Comparison of ENCODE assay signal across 1 cellular context in the genomic region with DNA sequence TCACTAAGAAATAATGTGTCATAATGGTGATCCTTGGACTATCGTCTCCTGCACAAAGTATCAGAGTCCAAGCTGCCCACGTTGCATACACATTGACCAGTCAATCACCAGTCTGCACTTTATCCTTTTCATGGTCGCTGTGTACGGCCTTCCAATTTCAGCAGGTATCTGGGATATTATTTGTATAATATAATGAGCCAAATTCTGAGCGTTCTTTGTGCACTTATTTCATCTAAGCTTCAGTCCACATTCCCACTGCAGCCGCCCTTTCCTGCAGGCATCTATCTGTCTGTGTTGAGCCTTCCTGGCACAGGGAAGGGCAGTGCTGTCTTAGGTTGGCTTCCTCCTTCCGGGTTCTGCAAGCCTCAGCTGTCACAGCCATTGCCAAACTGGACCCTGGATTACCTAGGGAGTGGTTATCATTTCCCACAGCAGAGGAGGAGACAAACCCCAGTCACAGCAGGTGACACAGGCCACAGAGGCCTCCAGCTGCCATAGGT.
A peak's percentile ranks its signal among the peaks of the same experiment; 100 is the strongest.
TF ChIP-seq lines count a peak whose summit lies in the region.

No MANE protein-coding gene starts in this region.

TF ChIP-seq in HepG2, 621 proteins besides CTCF, POLR2A, EP300 and RAD21 (continued from another document and continues in another):
- no peak for TF ChIP-seq BCLAF1 (IDR thresholded peaks at IDR 0.05)
- TF ChIP-seq SIX1 (CRISPR knock-in tag; IDR thresholded peaks at IDR 0.05; ENCODE audit: borderline replicate concordance): no peak
- TF ChIP-seq ZNF121 (CRISPR knock-in tag; IDR thresholded peaks at IDR 0.05): no peak
- TF ChIP-seq, protein P1, sequence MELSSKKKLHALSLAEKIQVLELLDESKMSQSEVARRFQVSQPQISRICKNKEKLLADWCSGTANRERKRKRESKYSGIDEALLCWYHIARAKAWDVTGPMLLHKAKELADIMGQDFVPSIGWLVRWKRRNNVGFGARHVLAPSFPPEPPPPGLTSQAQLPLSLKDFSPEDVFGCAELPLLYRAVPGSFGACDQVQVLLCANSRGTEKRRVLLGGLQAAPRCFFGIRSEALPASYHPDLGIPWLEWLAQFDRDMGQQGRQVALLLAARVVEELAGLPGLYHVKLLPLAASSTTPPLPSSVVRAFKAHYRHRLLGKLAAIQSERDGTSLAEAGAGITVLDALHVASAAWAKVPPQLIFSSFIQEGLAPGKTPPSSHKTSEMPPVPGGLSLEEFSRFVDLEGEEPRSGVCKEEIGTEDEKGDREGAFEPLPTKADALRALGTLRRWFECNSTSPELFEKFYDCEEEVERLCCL (CRISPR knock-in tag; IDR thresholded peaks at IDR 0.05; ENCODE audit: borderline replicate concordance): no peak
- peak; percentile 18; the same call in 1 of the 2 replicates for TF ChIP-seq RXRB (CRISPR knock-in tag; IDR thresholded peaks at IDR 0.05; ENCODE audit: borderline replicate concordance)
- TF ChIP-seq ZMAT3 (CRISPR knock-in tag; conservative IDR thresholded peaks at IDR 0.05): 0 out of 2 replicates have a peak, but pooled peaks have one; percentile 27
- no peak for TF ChIP-seq IKZF4 (CRISPR knock-in tag; IDR thresholded peaks at IDR 0.05; ENCODE audit: borderline replicate concordance, low read depth, not compliant biosample characterization)
- no peak for TF ChIP-seq RFX3 (CRISPR knock-in tag; IDR thresholded peaks at IDR 0.05)
- TF ChIP-seq ZNF124 (CRISPR knock-in tag; IDR thresholded peaks at IDR 0.05): no peak
- no peak for TF ChIP-seq ZNF850 (CRISPR knock-in tag; conservative IDR thresholded peaks at IDR 0.05)
- TF ChIP-seq ZNF761 (CRISPR knock-in tag; conservative IDR thresholded peaks at IDR 0.05): no peak
- no peak for TF ChIP-seq RBM39 (IDR thresholded peaks at IDR 0.05; ENCODE audit: low read depth, low read length, poor library complexity, severe bottlenecking)
- TF ChIP-seq, protein P2, sequence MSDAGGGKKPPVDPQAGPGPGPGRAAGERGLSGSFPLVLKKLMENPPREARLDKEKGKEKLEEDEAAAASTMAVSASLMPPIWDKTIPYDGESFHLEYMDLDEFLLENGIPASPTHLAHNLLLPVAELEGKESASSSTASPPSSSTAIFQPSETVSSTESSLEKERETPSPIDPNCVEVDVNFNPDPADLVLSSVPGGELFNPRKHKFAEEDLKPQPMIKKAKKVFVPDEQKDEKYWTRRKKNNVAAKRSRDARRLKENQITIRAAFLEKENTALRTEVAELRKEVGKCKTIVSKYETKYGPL (CRISPR knock-in tag; IDR thresholded peaks at IDR 0.05): no peak
- TF ChIP-seq, protein P3, sequence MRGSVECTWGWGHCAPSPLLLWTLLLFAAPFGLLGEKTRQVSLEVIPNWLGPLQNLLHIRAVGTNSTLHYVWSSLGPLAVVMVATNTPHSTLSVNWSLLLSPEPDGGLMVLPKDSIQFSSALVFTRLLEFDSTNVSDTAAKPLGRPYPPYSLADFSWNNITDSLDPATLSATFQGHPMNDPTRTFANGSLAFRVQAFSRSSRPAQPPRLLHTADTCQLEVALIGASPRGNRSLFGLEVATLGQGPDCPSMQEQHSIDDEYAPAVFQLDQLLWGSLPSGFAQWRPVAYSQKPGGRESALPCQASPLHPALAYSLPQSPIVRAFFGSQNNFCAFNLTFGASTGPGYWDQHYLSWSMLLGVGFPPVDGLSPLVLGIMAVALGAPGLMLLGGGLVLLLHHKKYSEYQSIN (CRISPR knock-in tag; IDR thresholded peaks at IDR 0.05; ENCODE audit: borderline replicate concordance): no peak
- no peak for TF ChIP-seq GATAD1 (CRISPR knock-in tag; IDR thresholded peaks at IDR 0.05)
- no peak for TF ChIP-seq ZNF329 (CRISPR knock-in tag; IDR thresholded peaks at IDR 0.05; ENCODE audit: low read depth)
- no peak for TF ChIP-seq ZNF282 (IDR thresholded peaks at IDR 0.05; ENCODE audit: partially characterized antibody)
- TF ChIP-seq ZNF230 (CRISPR knock-in tag; IDR thresholded peaks at IDR 0.05): no peak
- no peak for TF ChIP-seq AGO2 (optimal IDR thresholded peaks at IDR 0.05; ENCODE audit: low read depth, low read length)
- no peak for TF ChIP-seq NFIB (CRISPR knock-in tag; IDR thresholded peaks at IDR 0.05; ENCODE audit: borderline replicate concordance)
- TF ChIP-seq ZSCAN21 (CRISPR knock-in tag; IDR thresholded peaks at IDR 0.05; ENCODE audit: borderline replicate concordance): no peak
- TF ChIP-seq NR2F6 (IDR thresholded peaks at IDR 0.05): no peak
- TF ChIP-seq NR2F6 (CRISPR knock-in tag; IDR thresholded peaks at IDR 0.05): no peak
- TF ChIP-seq ZNF878 (CRISPR knock-in tag; IDR thresholded peaks at IDR 0.05): no peak
- TF ChIP-seq MIER3 (CRISPR knock-in tag; IDR thresholded peaks at IDR 0.05; ENCODE audit: borderline replicate concordance): no peak
- no peak for TF ChIP-seq MYNN (CRISPR knock-in tag; IDR thresholded peaks at IDR 0.05; ENCODE audit: low read depth)
- TF ChIP-seq, protein P4, sequence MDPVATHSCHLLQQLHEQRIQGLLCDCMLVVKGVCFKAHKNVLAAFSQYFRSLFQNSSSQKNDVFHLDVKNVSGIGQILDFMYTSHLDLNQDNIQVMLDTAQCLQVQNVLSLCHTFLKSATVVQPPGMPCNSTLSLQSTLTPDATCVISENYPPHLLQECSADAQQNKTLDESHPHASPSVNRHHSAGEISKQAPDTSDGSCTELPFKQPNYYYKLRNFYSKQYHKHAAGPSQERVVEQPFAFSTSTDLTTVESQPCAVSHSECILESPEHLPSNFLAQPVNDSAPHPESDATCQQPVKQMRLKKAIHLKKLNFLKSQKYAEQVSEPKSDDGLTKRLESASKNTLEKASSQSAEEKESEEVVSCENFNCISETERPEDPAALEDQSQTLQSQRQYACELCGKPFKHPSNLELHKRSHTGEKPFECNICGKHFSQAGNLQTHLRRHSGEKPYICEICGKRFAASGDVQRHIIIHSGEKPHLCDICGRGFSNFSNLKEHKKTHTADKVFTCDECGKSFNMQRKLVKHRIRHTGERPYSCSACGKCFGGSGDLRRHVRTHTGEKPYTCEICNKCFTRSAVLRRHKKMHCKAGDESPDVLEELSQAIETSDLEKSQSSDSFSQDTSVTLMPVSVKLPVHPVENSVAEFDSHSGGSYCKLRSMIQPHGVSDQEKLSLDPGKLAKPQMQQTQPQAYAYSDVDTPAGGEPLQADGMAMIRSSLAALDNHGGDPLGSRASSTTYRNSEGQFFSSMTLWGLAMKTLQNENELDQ (CRISPR knock-in tag; IDR thresholded peaks at IDR 0.05; ENCODE audit: borderline replicate concordance): no peak
- TF ChIP-seq TMF1 (CRISPR knock-in tag; IDR thresholded peaks at IDR 0.05; ENCODE audit: low read depth): no peak
- TF ChIP-seq KLF11 (CRISPR knock-in tag; IDR thresholded peaks at IDR 0.05): no peak
- TF ChIP-seq, protein P5, sequence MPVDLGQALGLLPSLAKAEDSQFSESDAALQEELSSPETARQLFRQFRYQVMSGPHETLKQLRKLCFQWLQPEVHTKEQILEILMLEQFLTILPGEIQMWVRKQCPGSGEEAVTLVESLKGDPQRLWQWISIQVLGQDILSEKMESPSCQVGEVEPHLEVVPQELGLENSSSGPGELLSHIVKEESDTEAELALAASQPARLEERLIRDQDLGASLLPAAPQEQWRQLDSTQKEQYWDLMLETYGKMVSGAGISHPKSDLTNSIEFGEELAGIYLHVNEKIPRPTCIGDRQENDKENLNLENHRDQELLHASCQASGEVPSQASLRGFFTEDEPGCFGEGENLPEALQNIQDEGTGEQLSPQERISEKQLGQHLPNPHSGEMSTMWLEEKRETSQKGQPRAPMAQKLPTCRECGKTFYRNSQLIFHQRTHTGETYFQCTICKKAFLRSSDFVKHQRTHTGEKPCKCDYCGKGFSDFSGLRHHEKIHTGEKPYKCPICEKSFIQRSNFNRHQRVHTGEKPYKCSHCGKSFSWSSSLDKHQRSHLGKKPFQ (CRISPR knock-in tag; IDR thresholded peaks at IDR 0.05; ENCODE audit: insufficient replicate concordance): no peak
- peak; percentile 68 for TF ChIP-seq ELF4 (CRISPR knock-in tag; IDR thresholded peaks at IDR 0.05; ENCODE audit: borderline replicate concordance)
- TF ChIP-seq ZNF430 (CRISPR knock-in tag; IDR thresholded peaks at IDR 0.05): no peak
- no peak for TF ChIP-seq PRMT3 (CRISPR knock-in tag; IDR thresholded peaks at IDR 0.05; ENCODE audit: borderline replicate concordance, low read depth)
- TF ChIP-seq ZSCAN31 (CRISPR knock-in tag; IDR thresholded peaks at IDR 0.05; ENCODE audit: low read depth): no peak
- TF ChIP-seq POLR2AphosphoS5 (IDR thresholded peaks at IDR 0.05; ENCODE audit: low read depth, low read length): no peak
- TF ChIP-seq, protein P6, sequence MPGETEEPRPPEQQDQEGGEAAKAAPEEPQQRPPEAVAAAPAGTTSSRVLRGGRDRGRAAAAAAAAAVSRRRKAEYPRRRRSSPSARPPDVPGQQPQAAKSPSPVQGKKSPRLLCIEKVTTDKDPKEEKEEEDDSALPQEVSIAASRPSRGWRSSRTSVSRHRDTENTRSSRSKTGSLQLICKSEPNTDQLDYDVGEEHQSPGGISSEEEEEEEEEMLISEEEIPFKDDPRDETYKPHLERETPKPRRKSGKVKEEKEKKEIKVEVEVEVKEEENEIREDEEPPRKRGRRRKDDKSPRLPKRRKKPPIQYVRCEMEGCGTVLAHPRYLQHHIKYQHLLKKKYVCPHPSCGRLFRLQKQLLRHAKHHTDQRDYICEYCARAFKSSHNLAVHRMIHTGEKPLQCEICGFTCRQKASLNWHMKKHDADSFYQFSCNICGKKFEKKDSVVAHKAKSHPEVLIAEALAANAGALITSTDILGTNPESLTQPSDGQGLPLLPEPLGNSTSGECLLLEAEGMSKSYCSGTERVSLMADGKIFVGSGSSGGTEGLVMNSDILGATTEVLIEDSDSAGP (CRISPR knock-in tag; IDR thresholded peaks at IDR 0.05; ENCODE audit: borderline replicate concordance): no peak; the same call in 1 of the 2 replicates
- TF ChIP-seq, protein P7, sequence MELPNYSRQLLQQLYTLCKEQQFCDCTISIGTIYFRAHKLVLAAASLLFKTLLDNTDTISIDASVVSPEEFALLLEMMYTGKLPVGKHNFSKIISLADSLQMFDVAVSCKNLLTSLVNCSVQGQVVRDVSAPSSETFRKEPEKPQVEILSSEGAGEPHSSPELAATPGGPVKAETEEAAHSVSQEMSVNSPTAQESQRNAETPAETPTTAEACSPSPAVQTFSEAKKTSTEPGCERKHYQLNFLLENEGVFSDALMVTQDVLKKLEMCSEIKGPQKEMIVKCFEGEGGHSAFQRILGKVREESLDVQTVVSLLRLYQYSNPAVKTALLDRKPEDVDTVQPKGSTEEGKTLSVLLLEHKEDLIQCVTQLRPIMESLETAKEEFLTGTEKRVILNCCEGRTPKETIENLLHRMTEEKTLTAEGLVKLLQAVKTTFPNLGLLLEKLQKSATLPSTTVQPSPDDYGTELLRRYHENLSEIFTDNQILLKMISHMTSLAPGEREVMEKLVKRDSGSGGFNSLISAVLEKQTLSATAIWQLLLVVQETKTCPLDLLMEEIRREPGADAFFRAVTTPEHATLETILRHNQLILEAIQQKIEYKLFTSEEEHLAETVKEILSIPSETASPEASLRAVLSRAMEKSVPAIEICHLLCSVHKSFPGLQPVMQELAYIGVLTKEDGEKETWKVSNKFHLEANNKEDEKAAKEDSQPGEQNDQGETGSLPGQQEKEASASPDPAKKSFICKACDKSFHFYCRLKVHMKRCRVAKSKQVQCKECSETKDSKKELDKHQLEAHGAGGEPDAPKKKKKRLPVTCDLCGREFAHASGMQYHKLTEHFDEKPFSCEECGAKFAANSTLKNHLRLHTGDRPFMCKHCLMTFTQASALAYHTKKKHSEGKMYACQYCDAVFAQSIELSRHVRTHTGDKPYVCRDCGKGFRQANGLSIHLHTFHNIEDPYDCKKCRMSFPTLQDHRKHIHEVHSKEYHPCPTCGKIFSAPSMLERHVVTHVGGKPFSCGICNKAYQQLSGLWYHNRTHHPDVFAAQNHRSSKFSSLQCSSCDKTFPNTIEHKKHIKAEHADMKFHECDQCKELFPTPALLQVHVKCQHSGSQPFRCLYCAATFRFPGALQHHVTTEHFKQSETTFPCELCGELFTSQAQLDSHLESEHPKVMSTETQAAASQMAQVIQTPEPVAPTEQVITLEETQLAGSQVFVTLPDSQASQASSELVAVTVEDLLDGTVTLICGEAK (IDR thresholded peaks at IDR 0.05): no peak
- TF ChIP-seq, protein P7 (CRISPR knock-in tag; IDR thresholded peaks at IDR 0.05): no peak
- TF ChIP-seq RARG (CRISPR knock-in tag; IDR thresholded peaks at IDR 0.05; ENCODE audit: low read depth): no peak
- no peak for TF ChIP-seq HNRNPK (IDR thresholded peaks at IDR 0.05; ENCODE audit: low read depth, low read length, poor library complexity, severe bottlenecking)
